ENCODE assay signal across 28 cellular contexts in the genomic region with DNA sequence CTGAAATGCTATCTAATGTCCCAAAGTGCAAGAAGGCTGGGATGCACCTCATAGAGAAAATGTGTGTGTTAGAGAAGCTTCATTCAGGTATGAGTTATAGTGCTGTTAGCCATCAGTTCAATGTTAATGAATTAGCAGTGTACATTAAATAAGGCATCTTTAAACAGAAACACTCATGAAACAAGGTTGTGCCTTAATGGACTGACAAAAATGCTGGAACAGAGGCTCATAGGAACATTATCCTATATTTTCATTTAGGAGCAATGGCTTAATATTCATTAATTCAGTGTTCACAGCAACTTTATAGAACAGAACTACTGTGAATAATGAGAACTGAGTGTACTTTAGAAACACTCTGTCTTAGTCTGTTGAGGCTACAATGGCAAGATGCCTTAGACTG.
"Had no signal": no experiment of that assay in that cellular context is flagged by ENCODE, and none has a peak within 500 bp of the region (broad histone marks: within the 10 kb centered on the region; RNA-seq: fewer than 3 reads in every experiment).

No MANE protein-coding gene starts in this region.

- DNase-seq: stimulated activated CD4-positive, alpha-beta T cell treated with anti-CD3 and anti-CD28 coated beads, Interleukin-2, amount 100 ng/mL, for 48 hours; stimulated activated CD4-positive, alpha-beta T cell treated with anti-CD3 and anti-CD28 coated beads, Interleukin-4, amount 100 ng/mL, for 1 hour; stimulated activated CD4-positive, alpha-beta T cell treated with anti-CD3 and anti-CD28 coated beads, Interleukin-4, amount 100 ng/mL, for 24 hours; stimulated activated CD4-positive, alpha-beta T cell treated with anti-CD3 and anti-CD28 coated beads, Interleukin-4, amount 100 ng/mL, for 4 hours; stimulated activated CD8-positive, alpha-beta memory T cell treated with anti-CD3 and anti-CD28 coated beads, Interleukin-4, amount 100 ng/mL, for 48 hours; stimulated activated naive B cell treated with anti-CD40 and anti-IgM and Interleukin-4, amounts not matched to agents 10 μg/mL and 1 μg/mL and 100 μg/mL, for 72 hours; stimulated activated naive CD4-positive, alpha-beta T cell; stimulated activated naive CD4-positive, alpha-beta T cell treated with Interleukin-2 at 50 U/mL for 16 hours; stimulated activated naive CD8-positive, alpha-beta T cell treated with anti-CD3 and anti-CD28 coated beads, Interleukin-15, amount 100 ng/mL, for 72 hours; stimulated activated naive CD8-positive, alpha-beta T cell treated with anti-CD3 and anti-CD28 coated beads, Interleukin-15, Interleukin-2, amounts not matched to agents 100 U/mL and 50 U/mL, for 24 hours; stomach; substantia nigra; testis; tibial artery; transverse colon; trophoblast cell; upper lobe of left lung; upper lobe of right lung; uterus had no signal

- H3K27ac ChIP-seq: stomach, suprapubic skin, testis, thoracic aorta, tibial artery, tibial nerve, transverse colon, upper lobe of left lung, upper lobe of right lung, uterus, vagina had no signal

- H3K27me3 Mint-ChIP-seq: stimulated activated memory B cell treated with anti-CD40 and anti-IgM and Interleukin-4, amounts not matched to agents 10 μg/mL and 1 μg/mL and 100 μg/mL, for 72 hours had no signal

- H3K4me1 ChIP-seq: uterus had no signal

- ATAC-seq: stimulated activated effector memory CD8-positive, alpha-beta T cell treated with anti-CD3 and anti-CD28 coated beads, Interleukin-12 subunit alpha, Interleukin-12 subunit beta, amount 100 ng/mL, for 72 hours; stimulated activated memory B cell treated with anti-CD40 and anti-IgM and Interleukin-4, amounts not matched to agents 10 μg/mL and 1 μg/mL and 100 μg/mL, for 72 hours; stimulated activated naive B cell treated with anti-CD40 and anti-IgM and Interleukin-4, amounts not matched to agents 10 μg/mL and 1 μg/mL and 100 μg/mL, for 72 hours; stimulated activated naive CD8-positive, alpha-beta T cell treated with anti-CD3 and anti-CD28 coated beads, Interleukin-15, amount 100 ng/mL, for 72 hours; stimulated activated naive CD8-positive, alpha-beta T cell treated with anti-CD3 and anti-CD28 coated beads, Interleukin-15, Interleukin-2, amounts not matched to agents 100 U/mL and 50 U/mL, for 24 hours; upper lobe of right lung had no signal

- H3K36me3 ChIP-seq: stomach, suprapubic skin, thoracic aorta, tibial artery, tibial nerve, transverse colon, upper lobe of left lung, upper lobe of right lung, uterus, vagina had no signal

- H3K4me3 ChIP-seq: stomach, suprapubic skin, testis, thoracic aorta, tibial artery, tibial nerve, transverse colon, upper lobe of left lung, upper lobe of right lung, uterus, vagina had no signal

- H3K9me3 ChIP-seq: stomach, suprapubic skin, testis, tibial nerve, transverse colon, upper lobe of left lung, upper lobe of right lung, uterus, vagina had no signal

- H3K4me3 Mint-ChIP-seq: stimulated activated effector memory CD8-positive, alpha-beta T cell treated with anti-CD3 and anti-CD28 coated beads, Interleukin-12 subunit alpha, Interleukin-12 subunit beta, amount 100 ng/mL, for 72 hours; stimulated activated memory B cell treated with anti-CD40 and anti-IgM and Interleukin-4, amounts not matched to agents 10 μg/mL and 1 μg/mL and 100 μg/mL, for 72 hours; stimulated activated naive B cell treated with anti-CD40 and anti-IgM and Interleukin-4, amounts not matched to agents 10 μg/mL and 1 μg/mL and 100 μg/mL, for 72 hours; stimulated activated naive CD8-positive, alpha-beta T cell treated with anti-CD3 and anti-CD28 coated beads, Interleukin-15, amount 100 ng/mL, for 72 hours; stimulated activated naive CD8-positive, alpha-beta T cell treated with anti-CD3 and anti-CD28 coated beads, Interleukin-15, Interleukin-2, amounts not matched to agents 100 ng/mL and 50 ng/mL, for 24 hours; type B pancreatic cell had no signal

- H3K9me3 Mint-ChIP-seq: stimulated activated effector memory CD8-positive, alpha-beta T cell treated with anti-CD3 and anti-CD28 coated beads, Interleukin-12 subunit alpha, Interleukin-12 subunit beta, amount 100 ng/mL, for 72 hours; stimulated activated naive B cell treated with anti-CD40 and anti-IgM and Interleukin-4, amounts not matched to agents 10 μg/mL and 1 μg/mL and 100 μg/mL, for 72 hours; stimulated activated naive CD8-positive, alpha-beta T cell treated with anti-CD3 and anti-CD28 coated beads, Interleukin-15, amount 100 ng/mL, for 72 hours; stimulated activated naive CD8-positive, alpha-beta T cell treated with anti-CD3 and anti-CD28 coated beads, Interleukin-15, Interleukin-2, amounts not matched to agents 100 ng/mL and 50 ng/mL, for 24 hours had no signal

- FAIRE-seq: urothelium cell line had no signal

- H3K36me3 Mint-ChIP-seq: stimulated activated effector memory CD8-positive, alpha-beta T cell treated with anti-CD3 and anti-CD28 coated beads, Interleukin-12 subunit alpha, Interleukin-12 subunit beta, amount 100 ng/mL, for 72 hours; stimulated activated memory B cell treated with anti-CD40 and anti-IgM and Interleukin-4, amounts not matched to agents 10 μg/mL and 1 μg/mL and 100 μg/mL, for 72 hours; stimulated activated naive B cell treated with anti-CD40 and anti-IgM and Interleukin-4, amounts not matched to agents 10 μg/mL and 1 μg/mL and 100 μg/mL, for 72 hours; type B pancreatic cell had no signal

- H3K27me3 ChIP-seq: stomach, testis, tibial artery, tibial nerve, transverse colon, upper lobe of left lung, upper lobe of right lung, uterus, vagina had no signal

- H3K27ac Mint-ChIP-seq: stimulated activated effector memory CD8-positive, alpha-beta T cell treated with anti-CD3 and anti-CD28 coated beads, Interleukin-12 subunit alpha, Interleukin-12 subunit beta, amount 100 ng/mL, for 72 hours; stimulated activated memory B cell treated with anti-CD40 and anti-IgM and Interleukin-4, amounts not matched to agents 10 μg/mL and 1 μg/mL and 100 μg/mL, for 72 hours; stimulated activated naive B cell treated with anti-CD40 and anti-IgM and Interleukin-4, amounts not matched to agents 10 μg/mL and 1 μg/mL and 100 μg/mL, for 72 hours; stimulated activated naive CD8-positive, alpha-beta T cell treated with anti-CD3 and anti-CD28 coated beads, Interleukin-15, amount 100 ng/mL, for 72 hours; stimulated activated naive CD8-positive, alpha-beta T cell treated with anti-CD3 and anti-CD28 coated beads, Interleukin-15, Interleukin-2, amounts not matched to agents 100 ng/mL and 50 ng/mL, for 24 hours; type B pancreatic cell had no signal
